ENCODE assay signal across 1 cellular context in genomic region chr9:38432922-38433510, GRCh38.
TF ChIP-seq lines count a peak whose summit lies in the region.

No MANE protein-coding gene starts in this region.

TF ChIP-seq in HepG2, 621 proteins besides CTCF, POLR2A, EP300 and RAD21 (continued from another document):
- TF ChIP-seq PRDM10 (CRISPR knock-in tag; IDR thresholded peaks at IDR 0.05; ENCODE audit: low read depth) (0 out of 2 replicates have a peak, but pooled peaks have one; percentile 26), TFE3 (CRISPR knock-in tag; IDR thresholded peaks at IDR 0.05) (no peak), MAX (IDR thresholded peaks at IDR 0.05) (peak; percentile 63), ZNF124 (CRISPR knock-in tag; IDR thresholded peaks at IDR 0.05) (no peak), HMGXB4 (CRISPR knock-in tag; IDR thresholded peaks at IDR 0.05; ENCODE audit: borderline replicate concordance in 1 of 2, low read depth in 1 of 2) (peak in 1 of 2 experiments; percentile 25; a peak in 1 of 4 replicates), RFXAP (CRISPR knock-in tag; IDR thresholded peaks at IDR 0.05; ENCODE audit: borderline replicate concordance) (no peak), ZGPAT (CRISPR knock-in tag; IDR thresholded peaks at IDR 0.05) (0 out of 2 replicates have a peak, but pooled peaks have one; percentile 24), ATF6 (CRISPR knock-in tag; conservative IDR thresholded peaks at IDR 0.05) (no peak), HDAC2 (CRISPR knock-in tag; IDR thresholded peaks at IDR 0.05) (no peak), ZFP91 (CRISPR knock-in tag; IDR thresholded peaks at IDR 0.05; ENCODE audit: borderline replicate concordance) (0 out of 2 replicates have a peak, but pooled peaks have one; percentile 23), MXD4 (CRISPR knock-in tag; IDR thresholded peaks at IDR 0.05) (peak; percentile 35; the same call in 1 of the 2 replicates), RERE (CRISPR knock-in tag; IDR thresholded peaks at IDR 0.05; ENCODE audit: low read depth) (no peak), MNT (IDR thresholded peaks at IDR 0.05) (peak; percentile 18; the same call in 1 of the 2 replicates), TEAD3 (CRISPR knock-in tag; optimal IDR thresholded peaks at IDR 0.05; ENCODE audit: borderline replicate concordance) (peak; percentile 43), USF2 (IDR thresholded peaks at IDR 0.05; ENCODE audit: low read depth, low read length) (no peak), USF2 (CRISPR knock-in tag; IDR thresholded peaks at IDR 0.05; ENCODE audit: borderline replicate concordance) (peak; percentile 39; the same call in 1 of the 2 replicates), ZNF33A (CRISPR knock-in tag; IDR thresholded peaks at IDR 0.05; ENCODE audit: borderline replicate concordance) (no peak), SMC3 (IDR thresholded peaks at IDR 0.05; ENCODE audit: low read length) (peak; percentile 58; the same call in 1 of the 2 replicates)
TF ChIP-seq in HepG2: peak in this region for 13.
